In the genomic region with DNA sequence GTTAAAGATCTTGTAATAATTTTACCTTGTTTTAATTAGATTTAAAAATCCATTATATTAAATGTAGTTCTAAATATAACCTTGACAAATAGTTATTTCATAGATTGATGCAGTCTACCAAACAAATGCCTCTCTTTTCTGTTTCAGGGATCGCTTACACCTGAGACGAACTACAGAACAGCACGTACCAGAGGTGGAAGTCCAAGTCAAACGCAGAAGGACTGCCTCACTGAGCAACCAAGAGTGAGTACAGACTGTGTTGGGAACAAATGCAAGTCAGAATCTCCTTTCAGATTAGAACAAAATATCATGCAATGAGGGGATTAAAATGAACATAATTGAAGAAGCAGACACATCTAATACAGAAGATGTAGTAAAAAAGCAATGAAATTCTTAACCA, we compare ENCODE assay signal across 29 cellular contexts. TPM values are rescaled to one million over a fixed set of nuclear protein-coding genes. Genes with fewer than 3 reads are reported as not detected.
"Had no signal": no experiment of that assay in that cellular context is flagged by ENCODE, and none has a peak within 500 bp of the region (broad histone marks: within the 10 kb centered on the region; RNA-seq: fewer than 3 reads in every experiment).

No MANE protein-coding gene starts in this region.

- H3K27ac ChIP-seq: adrenal gland, ascending aorta, cardiac muscle cell, gastroesophageal sphincter, left ventricle myocardium inferior, parathyroid adenoma, right atrium auricular region, spleen, suprapubic skin, tibial artery, upper lobe of right lung had no signal

- H3K9me3 ChIP-seq: adrenal gland, suprapubic skin had no signal

- DNase-seq: activated CD4-positive, alpha-beta T cell treated with anti-CD3 and anti-CD28 coated beads for 48 hours; activated CD4-positive, alpha-beta T cell treated with anti-CD3 and anti-CD28 coated beads, Interleukin-2, amount 50 U/mL, for 48 hours; activated CD8-positive, alpha-beta memory T cell treated with anti-CD3 and anti-CD28 coated beads for 24 hours; activated effector memory CD4-positive, alpha-beta T cell treated with Interleukin-2 at 50 U/mL for 16 hours; activated naive CD4-positive, alpha-beta T cell treated with anti-CD3 and anti-CD28 coated beads for 36 hours; activated naive CD8-positive, alpha-beta T cell treated with anti-CD3 and anti-CD28 coated beads for 36 hours; adrenal gland; cerebellar nuclear complex; cortex of kidney; effector memory CD8-positive, alpha-beta T cell; erythroblast; hippocampal formation; left ventricle myocardium inferior; mammary epithelial cell; naive B cell; nephron progenitor cell; nucleus accumbens; spleen; stimulated activated naive CD4-positive, alpha-beta T cell; tibial artery; upper lobe of right lung had no signal

- H3K27ac Mint-ChIP-seq: activated naive CD4-positive, alpha-beta T cell treated with anti-CD3 and anti-CD28 coated beads for 36 hours; activated naive CD8-positive, alpha-beta T cell treated with anti-CD3 and anti-CD28 coated beads for 36 hours; brain; effector memory CD8-positive, alpha-beta T cell; nephron progenitor cell had no signal

- H3K27me3 Mint-ChIP-seq: activated naive CD8-positive, alpha-beta T cell treated with anti-CD3 and anti-CD28 coated beads for 36 hours; brain; effector memory CD8-positive, alpha-beta T cell; naive B cell had no signal

- ATAC-seq: activated CD4-positive, CD25-positive, alpha-beta regulatory T cell treated with anti-CD3 and anti-CD28 coated beads, Interleukin-2, amount 50 U/mL, for 24 hours; effector memory CD8-positive, alpha-beta T cell; gastroesophageal sphincter; upper lobe of right lung had no signal

- H3K9ac ChIP-seq: parathyroid adenoma had no signal

- H3K4me3 Mint-ChIP-seq: activated naive CD4-positive, alpha-beta T cell treated with anti-CD3 and anti-CD28 coated beads for 36 hours; activated naive CD8-positive, alpha-beta T cell treated with anti-CD3 and anti-CD28 coated beads for 36 hours; brain; effector memory CD8-positive, alpha-beta T cell; naive B cell; nephron progenitor cell had no signal

- H2AFZ ChIP-seq: parathyroid adenoma had no signal

- H3K27me3 ChIP-seq: adrenal gland, ascending aorta, cardiac muscle cell, gastroesophageal sphincter, right atrium auricular region, spleen, suprapubic skin, tibial artery, upper lobe of right lung had no signal

- H3K4me1 ChIP-seq: parathyroid adenoma, right atrium auricular region, suprapubic skin, upper lobe of right lung had no signal

- H3K4me3 ChIP-seq: adrenal gland, ascending aorta, cardiac muscle cell, gastroesophageal sphincter, left ventricle myocardium inferior, right atrium auricular region, spleen, suprapubic skin, tibial artery, upper lobe of right lung had no signal

RNA-seq across cellular contexts. Expression of a gene that starts 7.2 kb away (rescaled TPM):
- total RNA-seq: ascending aorta had no signal
